ENCODE assay signal across 8 cellular contexts in genomic region chr7:64951250-64951848, GRCh38. TPM values are rescaled to one million over a fixed set of nuclear protein-coding genes. Genes with fewer than 3 reads are reported as not detected.
A peak's percentile ranks its signal among the peaks of the same experiment; 100 is the strongest.
DNase-seq lines count a peak whose midpoint lies in the region; ATAC-seq and TF ChIP-seq lines count a peak whose summit lies in the region.

No MANE protein-coding gene starts in this region.

- 0% methylated on average over 1 of the region's 1 CpG for WGBS in right lobe of liver (ENCODE audit: insufficient coverage, low coverage, low lambda C conversion rate, missing lambda C conversion rate)
- WGBS in aorta, 2 donors = 0 to 6% methylated on average over 1 of the region's 1 CpG

- H3K4me3 ChIP-seq in right lobe of liver = no peak overlapping the region
- no peak overlapping the region for H3K4me3 ChIP-seq in aorta (ENCODE audit: low read length in 2 of 2)

- H3K36me3 ChIP-seq in right lobe of liver (no peaks in the 10 kb centered on the region), aorta (ENCODE audit: control insufficient read depth in 1 of 2, insufficient read depth in 2 of 2, low read length in 1 of 2) (no peaks in the 10 kb centered on the region)

- peak; percentile 49 for ATAC-seq in HG02798 (IDR thresholded peaks at IDR 0.05; ENCODE audit: poor library complexity, unreplicated experiment)
- ATAC-seq in right lobe of liver = peak; percentile 85 to 92 (median 88)
- peak; percentile 85 for ATAC-seq in aorta (ENCODE audit: low FRiP score)
- no peak for ATAC-seq in GM21576 (IDR thresholded peaks at IDR 0.05; ENCODE audit: unreplicated experiment)
- ATAC-seq in GM19328 (IDR thresholded peaks at IDR 0.05; ENCODE audit: unreplicated experiment) = no peak

- H3K27ac ChIP-seq in right lobe of liver = no peak overlapping the region
- no peak overlapping the region for H3K27ac ChIP-seq in aorta (ENCODE audit: low read depth in 1 of 2, low read length in 2 of 2)

- DNase-seq in G401 (ENCODE audit: low spot score) (peak; percentile 61), NCI-H774 (lab: John Stamatoyannopoulos, UW) (peak; percentile 43), cerebellum (ENCODE audit: low spot score) (peak; percentile 50), right lobe of liver (no peak), aorta (no peak)

- intact Hi-C loops in right lobe of liver (cut with DNase I) = no loop called here
- intact Hi-C loops in aorta (cut with DNase I) = loop anchor here (2.0 kb wide), 2 partner anchors 355 to 357 kb away; no protein-coding TSS in a partner anchor

- no peaks in the 10 kb centered on the region for H3K9me3 ChIP-seq in right lobe of liver
- H3K9me3 ChIP-seq in aorta (ENCODE audit: control insufficient read depth, low read length) = no peaks in the 10 kb centered on the region

- TF ChIP-seq CTCF in right lobe of liver (IDR thresholded peaks at IDR 0.05) = peak; percentile 80 to 95 (median 86)

- no peak for TF ChIP-seq POLR2A in right lobe of liver (IDR thresholded peaks at IDR 0.05)

- H3K4me1 ChIP-seq in right lobe of liver = peaks cover 0 to 10% (median 0%) of the 10 kb centered on the region in 4 donors
- H3K4me1 ChIP-seq in aorta (ENCODE audit: control insufficient read depth in 1 of 2, insufficient read depth in 2 of 2, low read length in 2 of 2) = no peaks in the 10 kb centered on the region

- peaks cover 0 to 4% of the 10 kb centered on the region in 2 donors for H3K27me3 ChIP-seq in right lobe of liver
- H3K27me3 ChIP-seq in aorta (ENCODE audit: control insufficient read depth in 1 of 2, insufficient read depth in 2 of 2, low read length in 1 of 2) = peaks cover 0 to 1% of the 10 kb centered on the region in 2 donors

- in situ Hi-C loops in G401 (cut with HindIII; ENCODE audit: low sequenced_read_pairs) = no loop called here

RNA-seq across cellular contexts. Expression of gene ZNF117, which starts 39.5 kb away (rescaled TPM):
- 1.3 and 3.1 TPM in 2 replicates for total RNA-seq in G401 (2014; rRNA removed; shearing (Covaris generic))
- total RNA-seq in cerebellum = 52.9 TPM
- 1 to 10 TPM; 1.6 to 3.8 (median 3.0) TPM for total RNA-seq in right lobe of liver
- total RNA-seq in aorta = 10 to 100 TPM; 15.3 to 28.0 TPM
- polyA plus RNA-seq in aorta = 1 to 10 TPM in 1 of 2 donors, under 1 TPM in 1; 0.50 to 6.1 TPM

RNA-seq across cellular contexts. Expression of gene ZNF273, which starts 48.3 kb away (rescaled TPM):
- 6.3 and 8.8 TPM in 2 replicates for total RNA-seq in G401 (2014; rRNA removed; shearing (Covaris generic))
- 27.0 TPM for total RNA-seq in cerebellum
- under 1 TPM; 0.24 to 1.00 (median 0.78) TPM for total RNA-seq in right lobe of liver
- total RNA-seq in aorta = 10 to 100 TPM in 1 of 2 donors, 1 to 10 TPM in 1; 4.7 to 15.7 TPM
- polyA plus RNA-seq in aorta = 1 to 10 TPM; 1.9 to 5.8 TPM

RNA-seq across cellular contexts. Expression of gene ERV3-1, which starts 55.1 kb away (rescaled TPM):
- 5.3 and 5.8 TPM in 2 replicates for total RNA-seq in G401 (2014; rRNA removed; shearing (Covaris generic))
- total RNA-seq in cerebellum = 52.9 TPM
- total RNA-seq in right lobe of liver = 1 to 10 TPM; 4.2 to 5.3 (median 4.9) TPM
- 10 to 100 TPM; 22.0 to 31.3 TPM for total RNA-seq in aorta
- polyA plus RNA-seq in aorta = 1 to 10 TPM; 1.5 to 6.2 TPM

Comparison
In these comparisons a context has a peak if more than half of its experiments do, and no peak if none do; other contexts are left out.
1. DNase-seq: peak in G401 (single experiment), NCI-H774 (single experiment) and cerebellum (single experiment); none in right lobe of liver (0 of 3) and aorta (0 of 2).
2. ATAC-seq: peak in HG02798 (single experiment), right lobe of liver (4 of 4) and aorta (single experiment); none in GM21576 (single experiment) and GM19328 (single experiment).
3. intact Hi-C loops: an anchor here in aorta (2.0 kb wide); none called in right lobe of liver.